Comparison of ENCODE assay signal across 8 cellular contexts in genomic region chr9:81688262-81689092, GRCh38. TPM values are rescaled to one million over a fixed set of nuclear protein-coding genes. Genes with fewer than 3 reads are reported as not detected.
DNase-seq lines count a peak whose midpoint lies in the region; TF ChIP-seq lines count a peak whose summit lies in the region.
"Not testable (repeated sequence)": the region's sequence is repeated elsewhere in the genome, so short reads cannot be mapped to it uniquely, and the experiment has no call there.

No MANE protein-coding gene starts in this region.

- peaks cover 32% of the 10 kb centered on the region for H3K27me3 Mint-ChIP-seq in neural crest cell (ENCODE audit: low read depth)

- DNase-seq in ELF-1 (ENCODE audit: low read depth, low spot score) (peak; percentile 70), M059J (ENCODE audit: low read depth) (peak; percentile 48), cardiac fibroblast (ENCODE audit: low read depth in 2 of 2) (peak; percentile 47 to 75), right atrium auricular region (ENCODE audit: low spot score) (peak; percentile 75), neural crest cell (ENCODE audit: low read depth, low spot score) (peak; percentile 26), testis (peak; percentile 59)
- peak; percentile 36 for DNase-seq in activated CD4-positive, CD25-positive, alpha-beta regulatory T cell treated with anti-CD3 and anti-CD28 coated beads, Interleukin-2, amount 50 U/mL, for 72 hours

- H3K4me1 ChIP-seq in HEK293 (ENCODE audit: control insufficient read depth, insufficient read depth, low read length), result peaks cover 16% of the 10 kb centered on the region
- peaks cover 0 to 24% of the 10 kb centered on the region in 2 donors for H3K4me1 ChIP-seq in right atrium auricular region
- not testable (repeated sequence) for H3K4me1 ChIP-seq in testis

- CTCF ChIA-PET in HEK293 (lab: Yijun Ruan, JAX), result not testable (repeated sequence)

- peak overlapping the region; percentile 96 for H3K4me3 Mint-ChIP-seq in neural crest cell

- not testable (repeated sequence) for TF ChIP-seq POLR2A in testis (IDR thresholded peaks at IDR 0.05)

- H3K9me3 Mint-ChIP-seq in neural crest cell, result not testable (repeated sequence)

- H3K27me3 ChIP-seq in right atrium auricular region, testis: not testable (repeated sequence)

- not testable (repeated sequence) for H3K9me3 ChIP-seq in HEK293 (ENCODE audit: control insufficient read depth, insufficient read depth, low read depth, low read length); right atrium auricular region; testis

- not testable (repeated sequence) for H3K27ac Mint-ChIP-seq in neural crest cell (ENCODE audit: unreplicated experiment)

- H3K4me3 ChIP-seq in HEK293 (ENCODE audit: low read depth, low read length), result peak overlapping the region; percentile 97
- peak overlapping the region; percentile 80 to 83 for H3K4me3 ChIP-seq in cardiac fibroblast (replicated peaks in 1 of 2; ENCODE audit: low read depth in 2 of 2, low read length in 2 of 2)
- peak overlapping the region; percentile 62 to 75 for H3K4me3 ChIP-seq in right atrium auricular region
- peak overlapping the region; percentile 77 to 87 for H3K4me3 ChIP-seq in testis

- intact Hi-C loops in testis (cut with DNase I; ENCODE audit: low total_unique reads), result not testable (repeated sequence)

- H3K27ac ChIP-seq in HEK293 (ENCODE audit: extremely low read depth, low read depth, low read length), result peak overlapping the region; percentile 97
- peak overlapping the region; percentile 83 to 86 for H3K27ac ChIP-seq in right atrium auricular region
- peak overlapping the region; percentile 85 to 91 for H3K27ac ChIP-seq in testis

- WGBS in testis, 2 donors, result 0% methylated on average over 6 to 81 of the region's 107 CpGs

- not testable (repeated sequence) for TF ChIP-seq CTCF in HEK293 (tag by site-specific recombination; IDR thresholded peaks at IDR 0.05); cardiac fibroblast (IDR thresholded peaks at IDR 0.05; ENCODE audit: low read depth, low read length); right atrium auricular region (IDR thresholded peaks at IDR 0.05); neural crest cell (conservative IDR thresholded peaks at IDR 0.05); testis (IDR thresholded peaks at IDR 0.05)

- H3K36me3 ChIP-seq in HEK293 (ENCODE audit: control insufficient read depth in 2 of 2, insufficient read depth in 1 of 2, low read length in 2 of 2), result peaks cover 0 to 22% of the 10 kb centered on the region in 2 experiments; a peak in 2 of 3 replicates
- not testable (repeated sequence) for H3K36me3 ChIP-seq in right atrium auricular region; testis (ENCODE audit: low read depth, missing control alignments)

- H3K36me3 Mint-ChIP-seq in neural crest cell (ENCODE audit: low read depth), result not testable (repeated sequence)

- POLR2A ChIA-PET in HEK293 (lab: Yijun Ruan, JAX), result interaction anchor here (1.4 to 2.6 kb wide), 2 partner anchors 36 to 159 kb away, joined by 5 to 13 read pairs; no protein-coding TSS in a partner anchor

- peaks cover 24% of the 10 kb centered on the region for H3K4me1 Mint-ChIP-seq in neural crest cell

TF ChIP-seq in HEK293, 187 proteins besides CTCF, POLR2A, EP300 and RAD21:
- TF ChIP-seq ZFHX2 (tag by site-specific recombination; conservative IDR thresholded peaks at IDR 0.05) (peak; percentile 68), EGR2 (tag by site-specific recombination; IDR thresholded peaks at IDR 0.05; ENCODE audit: low read depth) (peak; percentile 61; the same call in 1 of the 2 replicates), SP2 (tag by site-specific recombination; IDR thresholded peaks at IDR 0.05) (peak; percentile 35; the same call in 1 of the 2 replicates), ZBTB26 (tag by site-specific recombination; optimal IDR thresholded peaks at IDR 0.05) (peak; percentile 81), KLF8 (tag by site-specific recombination; IDR thresholded peaks at IDR 0.05) (peak; percentile 5; the same call in 1 of the 2 replicates)

RNA-seq across cellular contexts. Expression of gene TLE1, which starts 0.9 kb away (rescaled TPM):
- 21.9 and 31.7 TPM in 2 replicates for total RNA-seq in M059J (2014; rRNA removed; shearing (Covaris generic))
- total RNA-seq in right atrium auricular region (10 to 100 TPM; 17.1 to 42.8 TPM), neural crest cell (40.5 and 42.5 TPM in 2 replicates), testis (10 to 100 TPM; 81.0 to 95.8 TPM)
- 53.3 TPM for polyA plus RNA-seq in testis (ENCODE audit: insufficient read depth, low read depth, low replicate concordance)

Comparison
In these comparisons a context has a peak if more than half of its experiments do, and no peak if none do; other contexts are left out.
1. Peak in every context shown above with its lines: DNase-seq, H3K4me3 ChIP-seq and H3K27ac ChIP-seq.